Comparison of ENCODE assay signal across 10 cellular contexts in genomic region chr5:178249191-178249989, GRCh38. TPM values are rescaled to one million over a fixed set of nuclear protein-coding genes. Genes with fewer than 3 reads are reported as not detected.
DNase-seq lines count a peak whose midpoint lies in the region; ATAC-seq, FAIRE-seq and TF ChIP-seq lines count a peak whose summit lies in the region.
"Had no signal": no experiment of that assay in that cellular context is flagged by ENCODE, and none has a peak within 500 bp of the region (broad histone marks: within the 10 kb centered on the region; RNA-seq: fewer than 3 reads in every experiment).

No MANE protein-coding gene starts in this region.

- H3K4me1 ChIP-seq in GM12878 (ENCODE audit: control insufficient read depth, insufficient read depth, low read length): peaks cover 13% of the 10 kb centered on the region

- in situ Hi-C loops in GM12878 (cut with MboI) (no loop called here), G401 (cut with HindIII; ENCODE audit: low sequenced_read_pairs) (no loop called here)

- no peak overlapping the region for H2AFZ ChIP-seq in GM12878 (ENCODE audit: control insufficient read depth, low read depth, low read length)

- DNase-seq in ELR (ENCODE audit: low read depth) (peak; percentile 41), NB4 (ENCODE audit: low read depth) (peak; percentile 23), GM12878 (ENCODE audit: low read depth, low spot score) (no peak), SIG-M5 (lab: John Stamatoyannopoulos, UW) (no peak), globus pallidus (ENCODE audit: low spot score) (no peak), G401 (ENCODE audit: low spot score) (no peak)
- peak in 8 of 10 donors; percentile 32 to 81 (median 62) for DNase-seq in naive thymus-derived CD8-positive, alpha-beta T cell
- DNase-seq: OCI-M1 had no signal

- no peak overlapping the region for H3K4me2 ChIP-seq in GM12878 (ENCODE audit: control insufficient read depth, insufficient read depth)

- H3K9me3 ChIP-seq in GM12878 (replicated peaks; ENCODE audit: control insufficient read depth, insufficient read depth, low read length): no peaks in the 10 kb centered on the region

- H3K4me1 Mint-ChIP-seq in naive thymus-derived CD8-positive, alpha-beta T cell: peaks cover 17 to 50% (median 45%) of the 10 kb centered on the region in 4 donors

- no peak overlapping the region for H3K9ac ChIP-seq in GM12878 (ENCODE audit: control insufficient read depth, insufficient read depth, low read length)

- peaks cover 0 to 2% (median 0%) of the 10 kb centered on the region in 3 donors for H3K36me3 Mint-ChIP-seq in naive thymus-derived CD8-positive, alpha-beta T cell

- POLR2A ChIA-PET in GM12878 (lab: Charles Lee): no interaction called here
- POLR2A ChIA-PET in naive thymus-derived CD8-positive, alpha-beta T cell (lab: Charles Lee): interaction anchor here (0.6 to 1.9 kb wide), 5 partner anchors 9 to 45 kb away, joined by 3 to 5 read pairs (median 5); partner anchors contain the start of gene PHYKPL

- no peaks in the 10 kb centered on the region for H3K79me2 ChIP-seq in GM12878 (ENCODE audit: control insufficient read depth, insufficient read depth, low read length)

- TF ChIP-seq EP300 in GM12878 (IDR thresholded peaks at IDR 0.05; ENCODE audit: borderline replicate concordance in 1 of 2, control insufficient read depth in 1 of 2, low read depth in 2 of 2, low read length in 2 of 2): no peak

- H3K4me3 Mint-ChIP-seq in naive thymus-derived CD8-positive, alpha-beta T cell: peak overlapping the region; percentile 49 to 81 (median 68)

- CTCF ChIA-PET in GM12878 (lab: Yijun Ruan, JAX): interaction anchor here (1.0 to 1.3 kb wide), 2 partner anchors 10 to 14 kb away, joined by 3 read pairs; no protein-coding TSS in a partner anchor

- peak overlapping the region; percentile 83 to 99 (median 90) for H3K27ac Mint-ChIP-seq in naive thymus-derived CD8-positive, alpha-beta T cell

- H3K27me3 ChIP-seq in GM12878 (replicated peaks in 1 of 2; ENCODE audit: control insufficient read depth in 2 of 2, insufficient read depth in 2 of 2, low read length in 1 of 2): no peaks in the 10 kb centered on the region

- peaks cover 0 to 2% (median 0%) of the 10 kb centered on the region in 9 donors for H3K9me3 Mint-ChIP-seq in naive thymus-derived CD8-positive, alpha-beta T cell

- WGBS in GM12878 (ENCODE audit: insufficient coverage, insufficient replicate concordance, low lambda C conversion rate, missing lambda C conversion rate): 29% methylated on average over 13 of the region's 13 CpGs

- H3K27me3 Mint-ChIP-seq in naive thymus-derived CD8-positive, alpha-beta T cell: peaks cover 0 to 1% (median 0%) of the 10 kb centered on the region in 5 donors

- intact Hi-C loops in GM12878 (cut with micrococcal nuclease; ENCODE audit: unreplicated experiment): no loop called here

- ATAC-seq in GM12878 (peak; percentile 48), GM21723 (IDR thresholded peaks at IDR 0.05; ENCODE audit: unreplicated experiment) (no peak)
- ATAC-seq in naive thymus-derived CD8-positive, alpha-beta T cell: peak; percentile 90 to 91

- BruUV-seq in GM12878 (replicated peaks; lab: Mats Ljungman, UMichigan): no TSS peak

- no peak for FAIRE-seq in GM12878 (lab: Jason Lieb, UNC)

- no peak for TF ChIP-seq CTCF in NB4 (IDR thresholded peaks at IDR 0.05; ENCODE audit: low read depth, low read length)
- no peak for TF ChIP-seq CTCF in GM12878 (IDR thresholded peaks at IDR 0.05 in 2 of 3, conservative IDR thresholded peaks at IDR 0.05 in 1 of 3; ENCODE audit: control insufficient read depth in 2 of 3, extremely low read depth in 1 of 3, insufficient read depth in 1 of 3, low read depth in 3 of 3, low read length in 3 of 3)

- RAD21 ChIA-PET in GM12878 (lab: Charles Lee; ENCODE audit: unreplicated experiment): no interaction called here

- no peaks in the 10 kb centered on the region for H3K36me3 ChIP-seq in GM12878 (ENCODE audit: control insufficient read depth in 2 of 2, insufficient read depth in 2 of 2, low read length in 1 of 2)

- no peak overlapping the region for H3K27ac ChIP-seq in GM12878 (ENCODE audit: control insufficient read depth, insufficient read depth)
- H3K27ac ChIP-seq: HL-60 had no signal

- TF ChIP-seq RAD21 in GM12878 (IDR thresholded peaks at IDR 0.05; ENCODE audit: insufficient read depth, low read depth, low read length): no peak

- H4K20me1 ChIP-seq in GM12878 (ENCODE audit: control insufficient read depth, insufficient read depth): no peaks in the 10 kb centered on the region

- SMC1A ChIA-PET in GM12878 (lab: Charles Lee; ENCODE audit: uncharacterized antibody, unreplicated experiment): no interaction called here

- no peak overlapping the region for H3K4me3 ChIP-seq in NB4 (ENCODE audit: low read depth, low read length)
- H3K4me3 ChIP-seq in GM12878: no peak overlapping the region

- TF ChIP-seq POLR2A in NB4 (IDR thresholded peaks at IDR 0.05; ENCODE audit: extremely low read depth, insufficient read length): no peak
- TF ChIP-seq POLR2A in GM12878 (IDR thresholded peaks at IDR 0.05; ENCODE audit: low read depth, low read length): no peak

TF ChIP-seq in GM12878, 131 proteins besides CTCF, POLR2A, EP300 and RAD21 (continues in another document):
- no peak for TF ChIP-seq ETV6 (conservative IDR thresholded peaks at IDR 0.05 in 1 of 2, IDR thresholded peaks at IDR 0.05 in 1 of 2; ENCODE audit: borderline replicate concordance in 1 of 2, low read depth in 1 of 2)
- no peak for TF ChIP-seq ZNF274 (IDR thresholded peaks at IDR 0.05; ENCODE audit: insufficient read depth, insufficient read length)
- no peak for TF ChIP-seq NR2F1 (conservative IDR thresholded peaks at IDR 0.05)
- no peak for TF ChIP-seq IRF5 (IDR thresholded peaks at IDR 0.05; ENCODE audit: borderline replicate concordance)
- no peak for TF ChIP-seq MYC (IDR thresholded peaks at IDR 0.05; ENCODE audit: insufficient read depth, insufficient read length, insufficient replicate concordance, low read length, severe bottlenecking)
- no peak for TF ChIP-seq CHD2 (IDR thresholded peaks at IDR 0.05; ENCODE audit: borderline replicate concordance, low read depth, low read length)
- no peak for TF ChIP-seq HDAC6 (IDR thresholded peaks at IDR 0.05; ENCODE audit: unreplicated experiment)
- no peak for TF ChIP-seq ESRRA (IDR thresholded peaks at IDR 0.05; ENCODE audit: low read length)
- TF ChIP-seq CHD4 (IDR thresholded peaks at IDR 0.05): no peak

RNA-seq across cellular contexts. Expression of gene PHYKPL, which starts 16.8 kb away (rescaled TPM):
- total RNA-seq in GM12878 (2013; cell fraction: nucleolus; rRNA removed): 144 and 151 TPM in 2 replicates
- total RNA-seq in GM12878 (2014; rRNA removed): 25.2 and 26.6 TPM in 2 replicates
- total RNA-seq in GM12878 (2014; rRNA removed; fragmentation: Illumina TruSeq; extraction: Trizol): 23.3 and 23.5 TPM in 2 replicates
- total RNA-seq in GM12878 (2021): 36.1 and 45.1 TPM in 2 replicates
- 16.0 TPM for polyA plus RNA-seq in GM12878 (2011; ENCODE audit: low read depth)
- 39.9 and 53.9 TPM in 2 replicates for polyA plus RNA-seq in GM12878 (2011; rRNA removed)
- 37.9 and 49.1 TPM in 2 replicates for polyA plus RNA-seq in GM12878 (2011; cell fraction: cytosol; rRNA removed)
- polyA plus RNA-seq in GM12878 (2011; cell fraction: nucleus; rRNA removed): 213 and 242 TPM in 2 replicates
- polyA plus RNA-seq in GM12878 (2012): 34.1 and 38.8 TPM in 2 replicates
- polyA plus RNA-seq in GM12878 (2014; fragmentation: Illumina TruSeq; extraction: Trizol): 17.3 and 22.9 TPM in 2 replicates
- 1 to 10 TPM; 4.5 to 7.9 TPM for polyA plus RNA-seq in GM12878 (2014; fragmentation: Nextera tagmentation; extraction: Ambion mirVana)
- 40.6 and 42.3 TPM in 2 replicates for polyA plus RNA-seq in GM12878 (2014; rRNA removed)
- 10 to 100 TPM; 26.0 to 29.0 TPM for polyA plus RNA-seq in GM12878 (2016; fragmentation: Nextera tagmentation; extraction: Ambion mirVana)
- polyA minus RNA-seq in GM12878 (2011; rRNA and poly(A)+ RNA removed): 63.2 and 88.8 TPM in 2 replicates
- 9.1 and 13.4 TPM in 2 replicates for polyA minus RNA-seq in GM12878 (2011; cell fraction: cytosol; rRNA and poly(A)+ RNA removed)
- 79.1 and 138 TPM in 2 replicates for polyA minus RNA-seq in GM12878 (2011; cell fraction: nucleus; rRNA and poly(A)+ RNA removed)
- total RNA-seq in naive thymus-derived CD8-positive, alpha-beta T cell: 100 to 1,000 TPM; 209 to 229 TPM
- 10 to 100 TPM; 41.1 to 51.8 (median 49.7) TPM for polyA plus RNA-seq in naive thymus-derived CD8-positive, alpha-beta T cell
- total RNA-seq in G401 (2014; rRNA removed; shearing (Covaris generic)): 26.6 and 32.6 TPM in 2 replicates

RNA-seq across cellular contexts. Expression of gene HNRNPAB, which starts 45.1 kb away (rescaled TPM):
- 21.9 and 24.9 TPM in 2 replicates for total RNA-seq in GM12878 (2013; cell fraction: nucleolus; rRNA removed)
- total RNA-seq in GM12878 (2014; rRNA removed) (120 and 134 TPM in 2 replicates), GM12878 (2014; rRNA removed; fragmentation: Illumina TruSeq; extraction: Trizol) (167 and 175 TPM in 2 replicates), GM12878 (2021) (311 and 330 TPM in 2 replicates)
- 118 TPM for polyA plus RNA-seq in GM12878 (2011; ENCODE audit: low read depth)
- polyA plus RNA-seq in GM12878 (2011; rRNA removed) (193 and 198 TPM in 2 replicates), GM12878 (2014; fragmentation: Illumina TruSeq; extraction: Trizol) (262 and 268 TPM in 2 replicates), GM12878 (2014; fragmentation: Nextera tagmentation; extraction: Ambion mirVana) (10 to 100 TPM; 42.3 to 77.6 TPM), GM12878 (2014; rRNA removed) (299 and 332 TPM in 2 replicates), GM12878 (2016; fragmentation: Nextera tagmentation; extraction: Ambion mirVana) (100 to 1,000 TPM; 269 to 302 TPM)
- polyA plus RNA-seq in GM12878 (2011; cell fraction: cytosol; rRNA removed): 148 and 169 TPM in 2 replicates
- polyA plus RNA-seq in GM12878 (2011; cell fraction: nucleus; rRNA removed): 78.5 and 127 TPM in 2 replicates
- 119 and 164 TPM in 2 replicates for polyA plus RNA-seq in GM12878 (2012)
- 56.9 and 60.6 TPM in 2 replicates for polyA minus RNA-seq in GM12878 (2011; rRNA and poly(A)+ RNA removed)
- 39.2 and 49.7 TPM in 2 replicates for polyA minus RNA-seq in GM12878 (2011; cell fraction: cytosol; rRNA and poly(A)+ RNA removed)
- polyA minus RNA-seq in GM12878 (2011; cell fraction: nucleus; rRNA and poly(A)+ RNA removed): 21.6 and 37.5 TPM in 2 replicates
- 10 to 100 TPM; 79.3 to 82.5 TPM for total RNA-seq in naive thymus-derived CD8-positive, alpha-beta T cell
- 10 to 100 TPM; 43.6 to 74.9 (median 61.2) TPM for polyA plus RNA-seq in naive thymus-derived CD8-positive, alpha-beta T cell
- total RNA-seq in G401 (2014; rRNA removed; shearing (Covaris generic)): 160 and 197 TPM in 2 replicates

Comparison
In these comparisons a context has a peak if more than half of its experiments do, and no peak if none do; other contexts are left out.
1. DNase-seq: peak in ELR (single experiment), NB4 (single experiment) and naive thymus-derived CD8-positive, alpha-beta T cell (8 of 10); none in GM12878 (single experiment), SIG-M5 (single experiment), globus pallidus (single experiment) and G401 (single experiment).